Comparison of ENCODE assay signal across 1 cellular context in the genomic region with DNA sequence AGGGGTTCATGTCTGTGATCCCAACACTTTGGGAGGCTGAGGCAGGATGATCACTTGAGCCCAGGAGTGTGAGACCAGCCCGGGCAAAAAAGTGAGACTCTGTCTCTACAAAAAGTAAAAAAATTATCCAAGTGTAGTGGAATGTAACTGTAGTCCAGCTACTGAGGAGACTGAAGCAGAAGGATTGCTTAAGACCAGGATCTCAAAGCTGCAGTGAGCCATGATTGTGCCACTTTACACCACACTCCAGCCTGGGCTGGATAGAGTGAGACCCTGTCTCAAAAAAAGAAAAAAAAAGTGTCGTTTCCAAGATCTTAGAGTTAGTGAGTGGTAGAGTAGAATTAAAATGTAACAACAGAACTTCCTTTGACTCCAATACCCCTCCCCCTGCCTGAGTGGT.
TF ChIP-seq lines count a peak whose summit lies in the region.

No MANE protein-coding gene starts in this region.

TF ChIP-seq in H1, 55 proteins besides CTCF, POLR2A, EP300 and RAD21:
- TF ChIP-seq BCL11A (IDR thresholded peaks at IDR 0.05; ENCODE audit: low read depth in 2 of 2, low read length in 2 of 2) (no peak), BRCA1 (IDR thresholded peaks at IDR 0.05; ENCODE audit: low read depth, low read length) (no peak), ZNF274 (IDR thresholded peaks at IDR 0.05; ENCODE audit: borderline replicate concordance, extremely low read depth, low read length) (no peak), RFX5 (IDR thresholded peaks at IDR 0.05; ENCODE audit: borderline replicate concordance, low read depth, low read length) (no peak), SIN3A (conservative IDR thresholded peaks at IDR 0.05 in 1 of 2, IDR thresholded peaks at IDR 0.05 in 1 of 2; ENCODE audit: low read depth in 1 of 2, low read length in 2 of 2) (no peak), TCF12 (IDR thresholded peaks at IDR 0.05; ENCODE audit: low read depth, low read length) (no peak), YY1 (IDR thresholded peaks at IDR 0.05; ENCODE audit: low read depth, low read length) (no peak), GABPA (IDR thresholded peaks at IDR 0.05; ENCODE audit: borderline replicate concordance, insufficient read depth, low read length) (no peak), CHD2 (IDR thresholded peaks at IDR 0.05; ENCODE audit: low read length) (no peak), RBBP5 (IDR thresholded peaks at IDR 0.05; ENCODE audit: borderline replicate concordance, low read depth, low read length) (no peak), RXRA (IDR thresholded peaks at IDR 0.05; ENCODE audit: insufficient read depth, low read depth, low read length) (no peak), GTF2F1 (IDR thresholded peaks at IDR 0.05; ENCODE audit: borderline replicate concordance, low read depth, low read length) (no peak), CBX5 (IDR thresholded peaks at IDR 0.05; ENCODE audit: low read depth, low read length) (no peak)
- TF ChIP-seq, protein P1, sequence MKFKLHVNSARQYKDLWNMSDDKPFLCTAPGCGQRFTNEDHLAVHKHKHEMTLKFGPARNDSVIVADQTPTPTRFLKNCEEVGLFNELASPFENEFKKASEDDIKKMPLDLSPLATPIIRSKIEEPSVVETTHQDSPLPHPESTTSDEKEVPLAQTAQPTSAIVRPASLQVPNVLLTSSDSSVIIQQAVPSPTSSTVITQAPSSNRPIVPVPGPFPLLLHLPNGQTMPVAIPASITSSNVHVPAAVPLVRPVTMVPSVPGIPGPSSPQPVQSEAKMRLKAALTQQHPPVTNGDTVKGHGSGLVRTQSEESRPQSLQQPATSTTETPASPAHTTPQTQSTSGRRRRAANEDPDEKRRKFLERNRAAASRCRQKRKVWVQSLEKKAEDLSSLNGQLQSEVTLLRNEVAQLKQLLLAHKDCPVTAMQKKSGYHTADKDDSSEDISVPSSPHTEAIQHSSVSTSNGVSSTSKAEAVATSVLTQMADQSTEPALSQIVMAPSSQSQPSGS (IDR thresholded peaks at IDR 0.05; ENCODE audit: low read length): no peak
- TF ChIP-seq, protein P2, sequence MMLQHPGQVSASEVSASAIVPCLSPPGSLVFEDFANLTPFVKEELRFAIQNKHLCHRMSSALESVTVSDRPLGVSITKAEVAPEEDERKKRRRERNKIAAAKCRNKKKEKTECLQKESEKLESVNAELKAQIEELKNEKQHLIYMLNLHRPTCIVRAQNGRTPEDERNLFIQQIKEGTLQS (IDR thresholded peaks at IDR 0.05; ENCODE audit: insufficient read depth, low read depth, low read length): no peak
